17 cellular contexts compared by ENCODE assay signal in the genomic region with DNA sequence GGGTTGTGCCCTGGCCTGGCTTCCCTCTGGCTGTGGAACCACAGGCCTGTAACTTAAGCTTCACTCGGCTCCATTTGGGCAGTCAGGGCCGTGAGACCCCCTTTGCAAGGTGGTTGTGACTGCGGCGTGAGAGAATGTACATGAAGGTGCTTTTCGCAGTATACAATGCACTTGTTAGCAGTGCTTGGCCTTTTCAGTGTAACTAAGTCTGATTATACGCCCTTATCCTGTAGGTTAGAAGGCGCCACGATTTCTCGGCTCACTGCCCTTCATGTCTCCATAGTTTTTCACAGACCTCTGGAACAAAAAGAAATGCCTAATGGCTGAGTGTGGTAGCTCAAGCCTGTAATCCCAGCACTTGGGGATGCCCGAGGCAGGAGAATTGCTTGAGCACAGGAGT. TPM values are rescaled to one million over a fixed set of nuclear protein-coding genes. Genes with fewer than 3 reads are reported as not detected.
DNase-seq lines count a peak whose midpoint lies in the region; ATAC-seq and TF ChIP-seq lines count a peak whose summit lies in the region.
"Had no signal": no experiment of that assay in that cellular context is flagged by ENCODE, and none has a peak within 500 bp of the region (broad histone marks: within the 10 kb centered on the region; RNA-seq: fewer than 3 reads in every experiment).

No MANE protein-coding gene starts in this region.

- POLR2A ChIA-PET in RWPE1 (lab: Yijun Ruan, JAX; ENCODE audit: low non-redundant PET): interaction anchor here (0.8 kb wide), 1 partner anchor 43 kb away, joined by 3 read pairs; no protein-coding TSS in a partner anchor

- no peak for TF ChIP-seq POLR2A in gastroesophageal sphincter (IDR thresholded peaks at IDR 0.05)
- no peak for TF ChIP-seq POLR2A in gastrocnemius medialis (IDR thresholded peaks at IDR 0.05)

- peak overlapping the region in 10 of 11 experiments; percentile 2 to 52 (median 30); a peak in 10 of 22 replicates for H3K9ac ChIP-seq in BLaER1 treated with 17β-estradiol and CSF1 and Interleukin-3, amounts not matched to agents 10 nM and 100 nM
- H3K9ac ChIP-seq: KMS-11 had no signal

- TF ChIP-seq CTCF in RWPE1 (conservative IDR thresholded peaks at IDR 0.05; ENCODE audit: low read depth) (no peak), gastroesophageal sphincter (IDR thresholded peaks at IDR 0.05) (no peak), gastrocnemius medialis (IDR thresholded peaks at IDR 0.05 in 4 of 5, conservative IDR thresholded peaks at IDR 0.05 in 1 of 5) (no peak)

- no peak for DNase-seq in RWPE1 (ENCODE audit: low spot score)
- no peak for DNase-seq in gastrocnemius medialis
- no peak for DNase-seq in cerebellar nuclear complex (lab: John Stamatoyannopoulos, UW)
- DNase-seq in SKM-1 treated with dmso at 0.1 percent for 144 hours (lab: John Stamatoyannopoulos, UW; ENCODE audit: unreplicated experiment): no peak
- DNase-seq in anterior cingulate cortex (lab: John Stamatoyannopoulos, UW): no peak
- DNase-seq in superior temporal gyrus (ENCODE audit: extremely low spot score): no peak
- DNase-seq: activated CD4-positive, CD25-positive, alpha-beta regulatory T cell treated with anti-CD3 and anti-CD28 coated beads, Interleukin-2, amount 50 U/mL, for 72 hours; activated naive CD4-positive, alpha-beta T cell treated with Interleukin-2 at 50 U/mL for 16 hours; AML-193; effector CD4-positive, alpha-beta T cell; NCI-H1092 treated with DMSO at 0.1 percent for 48 hours; NCI-H774; stimulated activated naive CD8-positive, alpha-beta T cell treated with anti-CD3 and anti-CD28 coated beads, Interleukin-15, Interleukin-2, amounts not matched to agents 100 U/mL and 50 U/mL, for 24 hours; T-helper 2 cell had no signal

- no peak for ATAC-seq in gastroesophageal sphincter
- ATAC-seq in gastrocnemius medialis: no peak

- intact Hi-C loops in gastrocnemius medialis (cut with DNase I; ENCODE audit: low total_unique reads): no loop called here

- peaks cover 0 to 26% (median 0%) of the 10 kb centered on the region in 11 experiments; a peak in 3 of 22 replicates for H4K20me1 ChIP-seq in BLaER1 treated with 17β-estradiol and CSF1 and Interleukin-3, amounts not matched to agents 10 nM and 100 nM

- 87 to 88% methylated on average over 8 of the region's 10 CpGs for WGBS in gastroesophageal sphincter (ENCODE audit: low coverage in 1 of 2), 2 donors

- H3K4me2 ChIP-seq in BLaER1 treated with 17β-estradiol and CSF1 and Interleukin-3, amounts not matched to agents 10 nM and 100 nM: peak overlapping the region in 2 of 11 experiments; percentile 38 to 49; a peak in 3 of 22 replicates
- H3K4me2 ChIP-seq: KMS-11 had no signal

- peak overlapping the region in 8 of 11 experiments; percentile 9 to 46 (median 26); a peak in 10 of 22 replicates for H3K27ac ChIP-seq in BLaER1 treated with 17β-estradiol and CSF1 and Interleukin-3, amounts not matched to agents 10 nM and 100 nM
- H3K27ac ChIP-seq in RWPE1 (peak overlapping the region; percentile 100), gastroesophageal sphincter (peak overlapping the region in 3 of 4 donors; percentile 6 to 52 (median 49)), gastrocnemius medialis (peak overlapping the region in 3 of 4 donors; percentile 25 to 67 (median 33))
- H3K27ac ChIP-seq: KMS-11 had no signal

- H3K9me3 ChIP-seq in BLaER1 treated with 17β-estradiol and CSF1 and Interleukin-3, amounts not matched to agents 10 nM and 100 nM (replicated peaks in 1 of 11): no peaks in the 10 kb centered on the region
- H3K9me3 ChIP-seq in gastroesophageal sphincter: no peaks in the 10 kb centered on the region
- no peaks in the 10 kb centered on the region for H3K9me3 ChIP-seq in gastrocnemius medialis

- H3K4me1 ChIP-seq in BLaER1 treated with 17β-estradiol and CSF1 and Interleukin-3, amounts not matched to agents 10 nM and 100 nM: peaks cover 20 to 90% (median 46%) of the 10 kb centered on the region in 10 experiments
- H3K4me1 ChIP-seq in gastroesophageal sphincter: peaks cover 0 to 57% (median 1%) of the 10 kb centered on the region in 3 donors
- H3K4me1 ChIP-seq in gastrocnemius medialis: peaks cover 14 to 18% of the 10 kb centered on the region in 2 donors

- CTCF ChIA-PET in RWPE1 (lab: Yijun Ruan, JAX): interaction anchor here (0.6 to 4.0 kb wide), 10 partner anchors 9 to 76 kb away, joined by 3 to 18 read pairs (median 8); partner anchors contain the start of genes ITGB4 and SMIM5

- H3K27me3 ChIP-seq in BLaER1 treated with 17β-estradiol and CSF1 and Interleukin-3, amounts not matched to agents 10 nM and 100 nM: no peaks in the 10 kb centered on the region
- H3K27me3 ChIP-seq in gastroesophageal sphincter (no peaks in the 10 kb centered on the region), gastrocnemius medialis (no peaks in the 10 kb centered on the region)

- TF ChIP-seq EP300 in gastroesophageal sphincter (IDR thresholded peaks at IDR 0.05): no peak

- peaks cover 18 to 85% (median 60%) of the 10 kb centered on the region in 11 experiments for H3K36me3 ChIP-seq in BLaER1 treated with 17β-estradiol and CSF1 and Interleukin-3, amounts not matched to agents 10 nM and 100 nM
- H3K36me3 ChIP-seq in gastroesophageal sphincter (peaks cover 0 to 35% of the 10 kb centered on the region in 2 donors), gastrocnemius medialis (peaks cover 0 to 7% of the 10 kb centered on the region in 2 donors)

- no peak overlapping the region for H3K4me3 ChIP-seq in BLaER1 treated with 17β-estradiol and CSF1 and Interleukin-3, amounts not matched to agents 10 nM and 100 nM
- no peak overlapping the region for H3K4me3 ChIP-seq in gastroesophageal sphincter
- H3K4me3 ChIP-seq in gastrocnemius medialis: no peak overlapping the region

- in situ Hi-C loops in gastrocnemius medialis (cut with MboI; ENCODE audit: low sequenced_read_pairs in 4 of 4): no loop called here

RNA-seq across cellular contexts. Expression of gene SAP30BP, which starts 13.3 kb away (rescaled TPM):
- total RNA-seq in gastroesophageal sphincter: 10 to 100 TPM; 68.2 to 87.2 (median 77.2) TPM
- total RNA-seq in gastrocnemius medialis: 10 to 100 TPM; 42.0 to 64.0 (median 50.1) TPM

RNA-seq across cellular contexts. Expression of gene RECQL5, which starts 13.5 kb away (rescaled TPM):
- 10 to 100 TPM in 3 of 4 donors, 1 to 10 TPM in 1; 6.4 to 15.1 (median 13.6) TPM for total RNA-seq in gastroesophageal sphincter
- total RNA-seq in gastrocnemius medialis: 10 to 100 TPM in 1 of 4 donors, 1 to 10 TPM in 3; 5.3 to 17.5 (median 7.4) TPM

RNA-seq across cellular contexts. Expression of gene ITGB4, which starts 40.8 kb away (rescaled TPM):
- 10 to 100 TPM; 31.1 to 66.3 (median 41.8) TPM for total RNA-seq in gastroesophageal sphincter
- 10 to 100 TPM in 1 of 4 donors, 1 to 10 TPM in 3; 3.6 to 20.2 (median 6.3) TPM for total RNA-seq in gastrocnemius medialis

RNA-seq across cellular contexts. Expression of gene SMIM5, which starts 47.2 kb away (rescaled TPM):
- total RNA-seq in gastroesophageal sphincter (1 to 10 TPM; 3.8 to 6.8 (median 5.0) TPM), gastrocnemius medialis (under 1 TPM in 1 of 4 donors, not detected in 3; 0.22 TPM)

Comparison
In these comparisons a context has a peak if more than half of its experiments do, and no peak if none do; other contexts are left out.
1. H3K27ac ChIP-seq: peak in every context shown above with its lines; median percentile 100 in RWPE1; 49 in gastroesophageal sphincter; 33 in gastrocnemius medialis; 26 in BLaER1 treated with 17β-estradiol and CSF1 and Interleukin-3, amounts not matched to agents 10 nM and 100 nM.